In genomic region chr19:37914908-37915307, GRCh38 we compare ENCODE assay signal across 13 cellular contexts. TPM values are rescaled to one million over a fixed set of nuclear protein-coding genes. Genes with fewer than 3 reads are reported as not detected.
DNase-seq lines count a peak whose midpoint lies in the region; ATAC-seq and TF ChIP-seq lines count a peak whose summit lies in the region.
"Had no signal": no experiment of that assay in that cellular context is flagged by ENCODE, and none has a peak within 500 bp of the region (broad histone marks: within the 10 kb centered on the region; RNA-seq: fewer than 3 reads in every experiment).

No MANE protein-coding gene starts in this region.

- POLR2A ChIA-PET in activated naive CD8-positive, alpha-beta T cell treated with anti-CD3 and anti-CD28 coated beads, Interleukin-2, amount 10 ng/mL, durations not matched to agents 7 days and 5 days (lab: Charles Lee) = no interaction called here

- peak; percentile 56 for ATAC-seq in activated naive CD8-positive, alpha-beta T cell treated with anti-CD3 and anti-CD28 coated beads, Interleukin-2, amount 10 ng/mL, durations not matched to agents 7 days and 5 days (ENCODE audit: low read depth)
- ATAC-seq in GM18867 (IDR thresholded peaks at IDR 0.05; ENCODE audit: unreplicated experiment) = no peak
- ATAC-seq: stimulated activated naive CD8-positive, alpha-beta T cell treated with anti-CD3 and anti-CD28 coated beads, Interleukin-15, amount 100 ng/mL, for 72 hours had no signal

- peak overlapping the region; percentile 14 for H3K4me3 Mint-ChIP-seq in activated naive CD8-positive, alpha-beta T cell treated with anti-CD3 and anti-CD28 coated beads, Interleukin-2, amount 10 ng/mL, durations not matched to agents 7 days and 5 days
- H3K4me3 Mint-ChIP-seq: stimulated activated naive CD8-positive, alpha-beta T cell treated with anti-CD3 and anti-CD28 coated beads, Interleukin-15, amount 100 ng/mL, for 72 hours had no signal

- no peaks in the 10 kb centered on the region for H3K9me3 Mint-ChIP-seq in activated naive CD8-positive, alpha-beta T cell treated with anti-CD3 and anti-CD28 coated beads, Interleukin-2, amount 10 ng/mL, durations not matched to agents 7 days and 5 days
- H3K9me3 Mint-ChIP-seq: stimulated activated naive CD8-positive, alpha-beta T cell treated with anti-CD3 and anti-CD28 coated beads, Interleukin-15, amount 100 ng/mL, for 72 hours had no signal

- H3K36me3 Mint-ChIP-seq in activated naive CD8-positive, alpha-beta T cell treated with anti-CD3 and anti-CD28 coated beads, Interleukin-2, amount 10 ng/mL, durations not matched to agents 7 days and 5 days = peaks cover 5% of the 10 kb centered on the region

- H3K4me3 ChIP-seq in NB4 (ENCODE audit: low read depth, low read length) = no peak overlapping the region
- H3K4me3 ChIP-seq: skin epidermis had no signal

- H3K27ac Mint-ChIP-seq in activated naive CD8-positive, alpha-beta T cell treated with anti-CD3 and anti-CD28 coated beads, Interleukin-2, amount 10 ng/mL, durations not matched to agents 7 days and 5 days = peak overlapping the region; percentile 65

- TF ChIP-seq CTCF in NB4 (IDR thresholded peaks at IDR 0.05; ENCODE audit: low read depth, low read length) = no peak

- H3K4me1 Mint-ChIP-seq in activated naive CD8-positive, alpha-beta T cell treated with anti-CD3 and anti-CD28 coated beads, Interleukin-2, amount 10 ng/mL, durations not matched to agents 7 days and 5 days = peaks cover 10% of the 10 kb centered on the region

- peak; percentile 12 for DNase-seq in DMS53 treated with DMSO at 0.1 percent for 48 hours (lab: John Stamatoyannopoulos, UW; ENCODE audit: unreplicated experiment)
- DNase-seq in GM19238 (ENCODE audit: insufficient read length, low spot score) = peak; percentile 58
- peak; percentile 54 for DNase-seq in NB4 (ENCODE audit: low read depth)
- no peak for DNase-seq in activated naive CD8-positive, alpha-beta T cell treated with anti-CD3 and anti-CD28 coated beads, Interleukin-2, amount 10 ng/mL, durations not matched to agents 7 days and 5 days
- DNase-seq in NCI-H2196 (lab: John Stamatoyannopoulos, UW; ENCODE audit: unreplicated experiment) = no peak
- no peak for DNase-seq in NCI-H187 treated with DMSO at 0.1 percent for 48 hours (lab: John Stamatoyannopoulos, UW)
- DNase-seq in GM19240 (ENCODE audit: insufficient read length, low spot score) = no peak
- DNase-seq: NCI-H146; stimulated activated naive CD8-positive, alpha-beta T cell treated with anti-CD3 and anti-CD28 coated beads, Interleukin-15, amount 100 ng/mL, for 72 hours had no signal

- TF ChIP-seq POLR2A in NB4 (IDR thresholded peaks at IDR 0.05; ENCODE audit: extremely low read depth, insufficient read length) = no peak

- no peaks in the 10 kb centered on the region for H3K27me3 Mint-ChIP-seq in activated naive CD8-positive, alpha-beta T cell treated with anti-CD3 and anti-CD28 coated beads, Interleukin-2, amount 10 ng/mL, durations not matched to agents 7 days and 5 days
- H3K27me3 Mint-ChIP-seq: stimulated activated naive CD8-positive, alpha-beta T cell treated with anti-CD3 and anti-CD28 coated beads, Interleukin-15, amount 100 ng/mL, for 72 hours had no signal

RNA-seq across cellular contexts. Expression of gene SIPA1L3, which starts 7.9 kb away (rescaled TPM):
- 10 to 100 TPM; 20.3 to 24.6 TPM for total RNA-seq in activated naive CD8-positive, alpha-beta T cell treated with anti-CD3 and anti-CD28 coated beads, Interleukin-2, amount 10 ng/mL, durations not matched to agents 7 days and 5 days

RNA-seq across cellular contexts. Expression of gene WDR87, which starts 8.5 kb away (rescaled TPM):
- not detected for total RNA-seq in activated naive CD8-positive, alpha-beta T cell treated with anti-CD3 and anti-CD28 coated beads, Interleukin-2, amount 10 ng/mL, durations not matched to agents 7 days and 5 days
- total RNA-seq: glomerular endothelial cell, SK-MEL-5 had no signal

Comparison
In these comparisons a context has a peak if more than half of its experiments do, and no peak if none do; other contexts are left out.
1. DNase-seq: peak in DMS53 treated with DMSO at 0.1 percent for 48 hours (single experiment), GM19238 (single experiment) and NB4 (single experiment); none in activated naive CD8-positive, alpha-beta T cell treated with anti-CD3 and anti-CD28 coated beads, Interleukin-2, amount 10 ng/mL, durations not matched to agents 7 days and 5 days (single experiment), NCI-H2196 (single experiment), NCI-H187 treated with DMSO at 0.1 percent for 48 hours (single experiment) and GM19240 (single experiment).